8 cellular contexts compared by ENCODE assay signal in the genomic region with DNA sequence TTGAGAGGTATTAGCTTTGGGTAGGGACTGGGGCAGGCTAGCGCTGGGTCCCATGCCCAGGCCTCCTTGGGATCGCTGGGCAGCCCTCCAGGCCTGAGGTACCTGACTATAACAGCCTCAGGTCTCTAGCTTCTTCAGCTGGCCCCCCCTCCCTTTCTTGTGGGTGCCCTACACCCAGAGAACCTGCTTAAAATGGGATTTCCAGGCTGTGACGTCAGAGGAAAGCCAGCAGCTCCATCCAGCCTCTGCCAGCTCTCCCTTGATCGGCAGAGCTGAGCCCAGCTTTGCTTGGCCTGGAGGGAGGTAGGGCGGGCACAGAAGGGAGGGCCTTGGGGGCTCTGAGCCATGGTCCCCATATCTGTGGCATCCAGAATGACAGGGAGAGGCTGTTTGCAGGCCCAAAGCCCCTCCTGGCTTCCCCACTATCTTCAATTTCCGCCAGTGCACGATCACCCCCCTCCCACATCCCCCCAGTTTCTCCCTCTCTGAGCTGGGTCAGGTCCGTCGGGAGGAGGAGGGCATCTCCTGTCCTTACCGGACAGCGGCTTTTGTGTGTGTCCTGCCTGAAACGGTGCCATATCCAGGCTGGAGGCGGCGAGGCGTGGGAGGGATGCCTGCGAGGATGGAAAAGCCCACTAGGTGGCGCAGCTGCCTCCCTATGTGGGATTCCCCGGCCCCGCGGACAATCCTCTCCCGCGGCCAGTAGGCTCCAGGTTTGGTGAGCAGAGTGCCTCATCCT.
DNase-seq lines count a peak whose midpoint lies in the region; ATAC-seq and TF ChIP-seq lines count a peak whose summit lies in the region.

No MANE protein-coding gene starts in this region.

- no peak overlapping the region for H3K4me3 Mint-ChIP-seq in central memory CD8-positive, alpha-beta T cell

- no peaks in the 10 kb centered on the region for H3K27me3 Mint-ChIP-seq in central memory CD8-positive, alpha-beta T cell

- ATAC-seq in HG02981 (IDR thresholded peaks at IDR 0.05; ENCODE audit: unreplicated experiment) (peak; percentile 86), GM21447 (IDR thresholded peaks at IDR 0.05; ENCODE audit: unreplicated experiment) (no peak)
- peak; percentile 73 for ATAC-seq in central memory CD8-positive, alpha-beta T cell (replicated peaks; ENCODE audit: extremely low read depth, poor library complexity, severe bottlenecking)

- peak; percentile 94 for TF ChIP-seq CTCF in GM12872 (IDR thresholded peaks at IDR 0.05; ENCODE audit: insufficient read depth, low read depth, low read length)

- no peaks in the 10 kb centered on the region for H3K36me3 Mint-ChIP-seq in central memory CD8-positive, alpha-beta T cell (ENCODE audit: insufficient read depth)

- DNase-seq in NCI-H345 treated with DMSO at 0.1 percent for 48 hours (lab: John Stamatoyannopoulos, UW; ENCODE audit: unreplicated experiment), result peak; percentile 78
- DNase-seq in activated CD4-positive, alpha-beta T cell treated with anti-CD3 and anti-CD28 coated beads for 24 hours (ENCODE audit: low read depth in 2 of 2), result peak; percentile 71 to 86
- DNase-seq in central memory CD8-positive, alpha-beta T cell (ENCODE audit: low spot score in 2 of 2), result peak; percentile 55 to 69
- DNase-seq in kidney tubule cell (ENCODE audit: low spot score), result peak; percentile 83
- DNase-seq in stimulated activated CD4-positive, alpha-beta T cell treated with anti-CD3 and anti-CD28 coated beads, Interleukin-1b, Interleukin-23, amount 100 ng/mL, for 48 hours, result peak; percentile 85

- peaks cover 6% of the 10 kb centered on the region for H3K4me1 Mint-ChIP-seq in central memory CD8-positive, alpha-beta T cell

- H3K9me3 Mint-ChIP-seq in central memory CD8-positive, alpha-beta T cell, result no peaks in the 10 kb centered on the region

- H3K27ac Mint-ChIP-seq in central memory CD8-positive, alpha-beta T cell (ENCODE audit: low read depth), result no peak overlapping the region
